In genomic region chr4:116870667-116871066, GRCh38 we compare ENCODE assay signal across 14 cellular contexts.
DNase-seq lines count a peak whose midpoint lies in the region; ATAC-seq and TF ChIP-seq lines count a peak whose summit lies in the region.
"Had no signal": no experiment of that assay in that cellular context is flagged by ENCODE, and none has a peak within 500 bp of the region (broad histone marks: within the 10 kb centered on the region; RNA-seq: fewer than 3 reads in every experiment).

No MANE protein-coding gene starts in this region.

- DNase-seq in HCT116 (ENCODE audit: low read depth, low spot score) (no peak), SK-N-DZ (ENCODE audit: low spot score) (peak; percentile 28), islet precursor cell (peak; percentile 67), neuronal stem cell (ENCODE audit: low spot score) (no peak), smooth muscle cell (lab: John Stamatoyannopoulos, UW; ENCODE audit: unreplicated experiment) (no peak), upper lobe of left lung (no peak)
- DNase-seq: BE2C; CD4-positive, alpha-beta memory T cell; DMS79; H7 had no signal

- H3K79me2 ChIP-seq in HCT116 (ENCODE audit: insufficient read depth, low read length) = no peaks in the 10 kb centered on the region
- no peaks in the 10 kb centered on the region for H3K79me2 ChIP-seq in smooth muscle cell (ENCODE audit: low read depth)

- no peak overlapping the region for H2BK120ac ChIP-seq in neuronal stem cell (ENCODE audit: low read depth, low read length)

- H2AFZ ChIP-seq in HCT116 (ENCODE audit: low read depth, low read length, poor library complexity, severe bottlenecking) = peak overlapping the region; percentile 46
- H2AFZ ChIP-seq in neuronal stem cell (ENCODE audit: low read length) = peak overlapping the region; percentile 57
- H2AFZ ChIP-seq in smooth muscle cell (ENCODE audit: low read depth) = no peak overlapping the region

- POLR2A ChIA-PET in HCT116 (lab: Charles Lee) = no interaction called here

- no peak for TF ChIP-seq CTCF in HCT116 (IDR thresholded peaks at IDR 0.05 in 2 of 3, conservative IDR thresholded peaks at IDR 0.05 in 1 of 3; ENCODE audit: borderline replicate concordance in 1 of 3, insufficient read depth in 1 of 3, low read depth in 2 of 3, low read length in 2 of 3)
- TF ChIP-seq CTCF in smooth muscle cell (IDR thresholded peaks at IDR 0.05; ENCODE audit: borderline replicate concordance, insufficient read depth, poor library complexity, severe bottlenecking) = no peak
- no peak for TF ChIP-seq CTCF in upper lobe of left lung (IDR thresholded peaks at IDR 0.05)

- H3K4me2 ChIP-seq in HCT116 (ENCODE audit: low read length) (no peak overlapping the region), neuronal stem cell (ENCODE audit: insufficient read depth, low read length, poor library complexity, severe bottlenecking) (no peak overlapping the region), smooth muscle cell (no peak overlapping the region)
- H3K4me2 ChIP-seq: A549 had no signal

- no CpG with 5 or more reads among the region's 4 CpGs for WGBS in neuronal stem cell (ENCODE audit: extremely low coverage in 2 of 2, insufficient read length in 2 of 2, insufficient replicate concordance in 1 of 2), 2 donors
- WGBS in smooth muscle cell (ENCODE audit: low lambda C conversion rate) = 32% methylated on average over 4 of the region's 4 CpGs
- 47 to 55% methylated on average over 4 of the region's 4 CpGs for WGBS in upper lobe of left lung, 2 donors

- TF ChIP-seq POLR2A in HCT116 (IDR thresholded peaks at IDR 0.05; ENCODE audit: borderline replicate concordance, extremely low read depth, insufficient read depth, insufficient read length) (no peak), upper lobe of left lung (IDR thresholded peaks at IDR 0.05) (no peak)

- no peak overlapping the region for H3K4ac ChIP-seq in neuronal stem cell (ENCODE audit: low read length)

- H3K4me3 ChIP-seq in HCT116 (replicated peaks in 1 of 2; ENCODE audit: low read depth in 1 of 2, low read length in 2 of 2) (no peak overlapping the region), neuronal stem cell (ENCODE audit: low read length in 2 of 2) (no peak overlapping the region), smooth muscle cell (no peak overlapping the region), upper lobe of left lung (no peak overlapping the region)
- H3K4me3 ChIP-seq: A549, GM12878 had no signal

- no peak overlapping the region for H3K18ac ChIP-seq in neuronal stem cell (ENCODE audit: low read length)

- TF ChIP-seq RAD21 in HCT116 (IDR thresholded peaks at IDR 0.05; ENCODE audit: low read depth) = no peak

- H3K9me2 ChIP-seq in HCT116 (ENCODE audit: insufficient read depth) = no peaks in the 10 kb centered on the region

- ATAC-seq in HCT116 = no peak
- no peak for ATAC-seq in HG03159 (IDR thresholded peaks at IDR 0.05; ENCODE audit: unreplicated experiment)
- no peak for ATAC-seq in upper lobe of left lung (ENCODE audit: low FRiP score in 2 of 2)
- ATAC-seq: A549, GM12878 had no signal

- H2AK5ac ChIP-seq in neuronal stem cell (ENCODE audit: low read depth, low read length) = no peak overlapping the region

- intact Hi-C loops in HCT116 (cut with micrococcal nuclease) = no loop called here

- H3K23ac ChIP-seq in neuronal stem cell (ENCODE audit: low read depth, low read length, poor library complexity) = no peak overlapping the region

- no peak overlapping the region for H2BK15ac ChIP-seq in neuronal stem cell (ENCODE audit: low read length)

- H4K91ac ChIP-seq in neuronal stem cell (ENCODE audit: low read depth, low read length, poor library complexity) = no peak overlapping the region

- H2BK12ac ChIP-seq in neuronal stem cell (ENCODE audit: low read length) = no peak overlapping the region

- H3K27me3 ChIP-seq in HCT116 (ENCODE audit: insufficient read depth, low read length) = no peaks in the 10 kb centered on the region
- no peaks in the 10 kb centered on the region for H3K27me3 ChIP-seq in neuronal stem cell (ENCODE audit: control insufficient read depth in 3 of 3, insufficient read depth in 3 of 3, low read depth in 1 of 3, low read length in 3 of 3)
- H3K27me3 ChIP-seq in smooth muscle cell (ENCODE audit: low read depth) = peaks cover 6% of the 10 kb centered on the region
- H3K27me3 ChIP-seq in upper lobe of left lung = no peaks in the 10 kb centered on the region
- H3K27me3 ChIP-seq: BE2C had no signal

- no peak overlapping the region for H3K14ac ChIP-seq in neuronal stem cell (ENCODE audit: low read length)

- H2BK5ac ChIP-seq in neuronal stem cell (ENCODE audit: low read length) = no peak overlapping the region

- CTCF ChIA-PET in HCT116 (lab: Charles Lee) = no interaction called here

- H3F3A ChIP-seq in smooth muscle cell (ENCODE audit: low read depth) = no peaks in the 10 kb centered on the region

- RAD21 ChIA-PET in HCT116 (lab: Charles Lee; ENCODE audit: low non-redundant PET in 1 of 2, low total read pairs in 2 of 2, uncharacterized antibody in 2 of 2, unreplicated experiment in 2 of 2) = no interaction called here

- H3K36me3 ChIP-seq in HCT116 (ENCODE audit: control insufficient read depth in 1 of 2, insufficient read depth in 2 of 2, low read length in 2 of 2) (no peaks in the 10 kb centered on the region), neuronal stem cell (replicated peaks in 1 of 2; ENCODE audit: control insufficient read depth in 2 of 2, insufficient read depth in 2 of 2, low read length in 2 of 2) (no peaks in the 10 kb centered on the region), smooth muscle cell (ENCODE audit: low read depth) (no peaks in the 10 kb centered on the region), upper lobe of left lung (no peaks in the 10 kb centered on the region)
- H3K36me3 ChIP-seq: BE2C had no signal

- H3K27ac ChIP-seq in HCT116 (ENCODE audit: low read depth, low read length) (no peak overlapping the region), neuronal stem cell (replicated peaks; ENCODE audit: low read length) (no peak overlapping the region), smooth muscle cell (ENCODE audit: low read depth) (no peak overlapping the region), upper lobe of left lung (no peak overlapping the region)
- H3K27ac ChIP-seq: A549, C4-2B had no signal

- BruUV-seq in HCT116 (replicated peaks; lab: Mats Ljungman, UMichigan) = no TSS peak

- H3K9ac ChIP-seq in HCT116 (ENCODE audit: low read length) = no peak overlapping the region
- H3K9ac ChIP-seq in neuronal stem cell (ENCODE audit: low read depth, low read length, poor library complexity) = no peak overlapping the region
- H3K9ac ChIP-seq in smooth muscle cell (ENCODE audit: low read depth) = no peak overlapping the region

- H4K8ac ChIP-seq in neuronal stem cell (ENCODE audit: low read depth, low read length) = no peak overlapping the region

- no peak for TF ChIP-seq EP300 in upper lobe of left lung (IDR thresholded peaks at IDR 0.05)

- H3K79me1 ChIP-seq in neuronal stem cell (ENCODE audit: low read depth, low read length) = no peaks in the 10 kb centered on the region

- H3K9me3 ChIP-seq in HCT116 (ENCODE audit: control insufficient read depth in 1 of 2, insufficient read depth in 1 of 2, low read depth in 1 of 2, low read length in 2 of 2) (no peaks in the 10 kb centered on the region), neuronal stem cell (replicated peaks in 1 of 2; ENCODE audit: control insufficient read depth in 2 of 2, insufficient read depth in 1 of 2, low read depth in 1 of 2, low read length in 2 of 2) (no peaks in the 10 kb centered on the region), smooth muscle cell (replicated peaks; ENCODE audit: low read depth) (no peaks in the 10 kb centered on the region), upper lobe of left lung (no peaks in the 10 kb centered on the region)
- H3K9me3 ChIP-seq: A549, BE2C had no signal

- no peaks in the 10 kb centered on the region for H4K20me1 ChIP-seq in HCT116 (ENCODE audit: insufficient read depth)
- no peaks in the 10 kb centered on the region for H4K20me1 ChIP-seq in smooth muscle cell (ENCODE audit: low read depth)

- H3K4me1 ChIP-seq in HCT116 (ENCODE audit: control insufficient read depth in 1 of 2, insufficient read depth in 2 of 2, low read length in 2 of 2) = no peaks in the 10 kb centered on the region
- peaks cover 0 to 2% of the 10 kb centered on the region in 2 donors for H3K4me1 ChIP-seq in neuronal stem cell (ENCODE audit: control insufficient read depth in 2 of 2, insufficient read depth in 1 of 2, low read depth in 1 of 2, low read length in 2 of 2)
- no peaks in the 10 kb centered on the region for H3K4me1 ChIP-seq in smooth muscle cell (ENCODE audit: low read depth)
- no peaks in the 10 kb centered on the region for H3K4me1 ChIP-seq in upper lobe of left lung
- H3K4me1 ChIP-seq: A549, BE2C had no signal

TF ChIP-seq in HCT116, 20 proteins besides CTCF, POLR2A, EP300 and RAD21 (continues in another document):
- no peak for TF ChIP-seq POLR2AphosphoS5 (IDR thresholded peaks at IDR 0.05; ENCODE audit: low read depth, low read length)
- no peak for TF ChIP-seq FOSL1 (IDR thresholded peaks at IDR 0.05; ENCODE audit: low read depth)
- TF ChIP-seq TCF7L2 (IDR thresholded peaks at IDR 0.05; ENCODE audit: borderline replicate concordance, extremely low read depth, insufficient read depth, insufficient read length) = no peak
- no peak for TF ChIP-seq JUND (IDR thresholded peaks at IDR 0.05)
- TF ChIP-seq SRF (IDR thresholded peaks at IDR 0.05; ENCODE audit: low read depth) = no peak
- TF ChIP-seq ATF3 (IDR thresholded peaks at IDR 0.05) = no peak
- no peak for TF ChIP-seq ZBTB33 (IDR thresholded peaks at IDR 0.05; ENCODE audit: extremely low read depth, insufficient replicate concordance, low read length)
- TF ChIP-seq ZNF274 (IDR thresholded peaks at IDR 0.05; ENCODE audit: low read depth, low read length) = no peak
- no peak for TF ChIP-seq CEBPB (IDR thresholded peaks at IDR 0.05; ENCODE audit: low read depth)
- TF ChIP-seq EZH2phosphoT487 (IDR thresholded peaks at IDR 0.05; ENCODE audit: borderline replicate concordance) = no peak

Comparison
In these comparisons a context has a peak if more than half of its experiments do, and no peak if none do; other contexts are left out.
1. DNase-seq: peak in SK-N-DZ (single experiment) and islet precursor cell (single experiment); none in HCT116 (single experiment), neuronal stem cell (single experiment), smooth muscle cell (single experiment) and upper lobe of left lung (0 of 2).